8 cellular contexts compared by ENCODE assay signal in genomic region chr7:23013715-23014649, GRCh38. TPM values are rescaled to one million over a fixed set of nuclear protein-coding genes. Genes with fewer than 3 reads are reported as not detected.
A peak's percentile ranks its signal among the peaks of the same experiment; 100 is the strongest.
DNase-seq lines count a peak whose midpoint lies in the region; ATAC-seq and TF ChIP-seq lines count a peak whose summit lies in the region.

HYCC1 (minus strand) TSS chr7:23014130; CDS start chr7:22991111, 23,019 bp downstream.

- no peaks in the 10 kb centered on the region for H3K9me3 ChIP-seq in endodermal cell (ENCODE audit: control insufficient read depth, low read length)

- H3K36me3 Mint-ChIP-seq in Calu3 (ENCODE audit: insufficient read depth, unreplicated experiment) (no peaks in the 10 kb centered on the region), endodermal cell (ENCODE audit: low read depth) (no peaks in the 10 kb centered on the region)
- peaks cover 20% of the 10 kb centered on the region for H3K36me3 Mint-ChIP-seq in activated CD8-positive, alpha-beta memory T cell treated with anti-CD3 and anti-CD28 coated beads, Interleukin-2, amount 10 ng/mL, durations not matched to agents 7 days and 5 days

- intact Hi-C loops in Calu3 (cut with micrococcal nuclease; ENCODE audit: unreplicated experiment) = loop anchor here (1.0 kb wide), 1 partner anchor 163 kb away; no protein-coding TSS in a partner anchor

- H3K4me1 ChIP-seq in endodermal cell (ENCODE audit: control insufficient read depth, insufficient read depth, low read length) = peaks cover 6% of the 10 kb centered on the region

- BruUV-seq in Calu3 (replicated peaks; lab: Mats Ljungman, UMichigan) = no TSS peak

- H3K4me3 Mint-ChIP-seq in Calu3 (ENCODE audit: low read depth, unreplicated experiment) (no peak within 1 kb of the TSS), endodermal cell (no peak within 1 kb of the TSS)
- no peak within 1 kb of the TSS for H3K4me3 Mint-ChIP-seq in activated CD8-positive, alpha-beta memory T cell treated with anti-CD3 and anti-CD28 coated beads, Interleukin-2, amount 10 ng/mL, durations not matched to agents 7 days and 5 days

- CTCF ChIA-PET in Calu3 (lab: Charles Lee) = interaction anchor here (0.7 to 1.2 kb wide), 2 partner anchors 10 to 17 kb away, joined by 3 to 5 read pairs; no protein-coding TSS in a partner anchor
- CTCF ChIA-PET in activated CD8-positive, alpha-beta memory T cell treated with anti-CD3 and anti-CD28 coated beads, Interleukin-2, amount 10 ng/mL, durations not matched to agents 7 days and 5 days (lab: Charles Lee) = interaction anchor here (1.4 to 2.5 kb wide), 5 partner anchors 10 to 286 kb away, joined by 3 to 15 read pairs (median 5); no protein-coding TSS in a partner anchor

- 0 to 3% methylated on average over 22 to 61 of the region's 61 CpGs for WGBS in endodermal cell (ENCODE audit: insufficient coverage in 1 of 2, insufficient read length in 1 of 2), 2 experiments

- H3K9me3 Mint-ChIP-seq in Calu3 (ENCODE audit: low read depth, unreplicated experiment) (no peaks in the 10 kb centered on the region), endodermal cell (no peaks in the 10 kb centered on the region)
- no peaks in the 10 kb centered on the region for H3K9me3 Mint-ChIP-seq in activated CD8-positive, alpha-beta memory T cell treated with anti-CD3 and anti-CD28 coated beads, Interleukin-2, amount 10 ng/mL, durations not matched to agents 7 days and 5 days (ENCODE audit: low read depth)

- ATAC-seq in GM21381 (IDR thresholded peaks at IDR 0.05; ENCODE audit: unreplicated experiment) = peak; percentile 95
- ATAC-seq in activated CD8-positive, alpha-beta memory T cell treated with anti-CD3 and anti-CD28 coated beads, Interleukin-2, amount 10 ng/mL, durations not matched to agents 7 days and 5 days = peak; percentile 99

- no peaks in the 10 kb centered on the region for H3K27me3 ChIP-seq in endodermal cell (ENCODE audit: control insufficient read depth, insufficient read depth, low read length, poor library complexity, severe bottlenecking)

- H3K4me3 ChIP-seq in endodermal cell (ENCODE audit: low read length) = peak within 1 kb of the TSS; percentile 100

- TF ChIP-seq CTCF in Calu3 (IDR thresholded peaks at IDR 0.05; ENCODE audit: unreplicated experiment) (peak; percentile 63), endodermal cell (conservative IDR thresholded peaks at IDR 0.05) (peak; percentile 67)

- H3K27ac Mint-ChIP-seq in Calu3 (ENCODE audit: unreplicated experiment) (peak within 1 kb of the TSS; percentile 77), endodermal cell (peak within 1 kb of the TSS; percentile 85)
- peak within 1 kb of the TSS; percentile 87 for H3K27ac Mint-ChIP-seq in activated CD8-positive, alpha-beta memory T cell treated with anti-CD3 and anti-CD28 coated beads, Interleukin-2, amount 10 ng/mL, durations not matched to agents 7 days and 5 days

- DNase-seq in Calu3 (peak; percentile 100), HUDEP-2 (lab: John Stamatoyannopoulos, UW; ENCODE audit: unreplicated experiment in 76 of 76) (peak; percentile 48 to 100 (median 99)), NOMO-1 treated with dmso at 0.1 percent for 144 hours (lab: John Stamatoyannopoulos, UW; ENCODE audit: unreplicated experiment) (peak; percentile 98), endodermal cell (peak; percentile 100), mesenteric fat pad (ENCODE audit: low spot score) (peak; percentile 99)
- DNase-seq in activated CD8-positive, alpha-beta memory T cell treated with anti-CD3 and anti-CD28 coated beads, Interleukin-2, amount 10 ng/mL, durations not matched to agents 7 days and 5 days = peak; percentile 99
- DNase-seq in stimulated activated CD8-positive, alpha-beta memory T cell treated with anti-CD3 and anti-CD28 coated beads, Interleukin-15, amount 100 ng/mL, for 24 hours (ENCODE audit: low read depth) = peak; percentile 91

- H3K27me3 Mint-ChIP-seq in Calu3 (ENCODE audit: unreplicated experiment) = no peaks in the 10 kb centered on the region
- no peaks in the 10 kb centered on the region for H3K27me3 Mint-ChIP-seq in activated CD8-positive, alpha-beta memory T cell treated with anti-CD3 and anti-CD28 coated beads, Interleukin-2, amount 10 ng/mL, durations not matched to agents 7 days and 5 days
- no peaks in the 10 kb centered on the region for H3K27me3 Mint-ChIP-seq in endodermal cell (ENCODE audit: insufficient read depth)

- H3K27ac ChIP-seq in endodermal cell (ENCODE audit: low read depth, low read length) = peak within 1 kb of the TSS; percentile 74

- H3K9ac ChIP-seq in endodermal cell (ENCODE audit: extremely low read depth, low read length, poor library complexity, severe bottlenecking) = peak within 1 kb of the TSS; percentile 83

- H3K36me3 ChIP-seq in endodermal cell (ENCODE audit: control insufficient read depth, insufficient read depth, low read length) = no peaks in the 10 kb centered on the region

- H3K4me1 Mint-ChIP-seq in Calu3 (ENCODE audit: low read depth, unreplicated experiment) (peaks cover 18% of the 10 kb centered on the region), endodermal cell (peaks cover 19% of the 10 kb centered on the region)
- H3K4me1 Mint-ChIP-seq in activated CD8-positive, alpha-beta memory T cell treated with anti-CD3 and anti-CD28 coated beads, Interleukin-2, amount 10 ng/mL, durations not matched to agents 7 days and 5 days = peaks cover 35% of the 10 kb centered on the region

RNA-seq across cellular contexts. Expression of gene HYCC1, which starts in this region (rescaled TPM):
- total RNA-seq in Calu3 (2022) (12.7 and 14.2 TPM in 2 replicates), endodermal cell (100 to 1,000 TPM in 1 of 2 donors, 10 to 100 TPM in 1; 92.1 to 138 TPM), mesenteric fat pad (70.5 TPM)
- 100 to 1,000 TPM in 1 of 2 experiments, 10 to 100 TPM in 1; 72.6 to 125 TPM for total RNA-seq in activated CD8-positive, alpha-beta memory T cell treated with anti-CD3 and anti-CD28 coated beads, Interleukin-2, amount 10 ng/mL, durations not matched to agents 7 days and 5 days
- 39.8 TPM for polyA plus RNA-seq in endodermal cell (2013, experiment 1 of 2)
- polyA plus RNA-seq in endodermal cell (2013, experiment 2 of 2) = 47.2 TPM

Comparison
In these comparisons a context has a peak if more than half of its experiments do, and no peak if none do; other contexts are left out.
1. Peak in every context shown above with its lines: DNase-seq, ATAC-seq, H3K4me3 ChIP-seq and H3K27ac ChIP-seq.